In the genomic region with DNA sequence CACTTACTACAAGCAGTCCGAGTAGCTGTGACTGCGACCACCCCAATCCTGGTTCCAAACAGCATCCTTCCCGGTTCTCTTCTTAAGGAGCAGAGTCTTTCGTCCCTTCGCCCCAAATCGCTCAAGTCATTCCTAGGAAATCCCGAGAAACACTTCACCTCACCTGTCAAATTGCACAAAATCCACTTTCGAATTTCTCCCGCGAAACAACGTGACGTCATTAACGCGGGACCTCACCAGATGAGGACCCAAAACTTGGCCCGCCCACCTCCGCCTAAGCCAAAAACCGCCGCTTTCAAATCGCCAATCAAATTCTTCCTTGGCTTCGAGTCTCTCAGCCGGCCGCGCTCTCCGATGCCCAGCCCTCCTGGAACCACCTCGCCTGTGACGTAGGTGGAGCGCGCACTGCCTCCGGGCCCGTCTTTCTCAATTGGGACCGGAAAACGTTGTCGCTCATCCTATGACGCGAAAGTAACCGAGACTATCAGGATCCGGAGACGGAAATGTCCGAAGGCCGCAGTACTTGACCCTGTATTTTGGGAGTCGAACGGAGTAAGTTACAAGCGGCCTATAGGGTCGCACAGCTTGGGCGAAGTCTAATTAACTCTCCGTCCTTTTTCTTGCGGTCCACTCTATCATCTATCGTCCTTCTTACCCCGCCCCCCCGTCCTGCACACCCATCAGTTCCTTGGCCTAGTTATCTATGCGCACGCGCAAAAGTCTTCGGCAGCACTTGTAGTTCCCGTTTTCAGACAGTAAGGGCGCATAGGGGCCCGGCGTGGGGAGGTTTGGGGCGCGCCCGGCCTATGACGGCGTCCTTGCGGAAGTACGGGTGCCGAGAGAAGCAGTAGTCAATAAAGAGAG, we compare ENCODE assay signal across 1 cellular context.
TF ChIP-seq lines count a peak whose summit lies in the region.

Gene LARP7 (plus strand): TSS at position 456 of the 864 bp plus-strand sequence. CDS start 7,527 bp downstream, outside the sequence.
Gene ZGRF1 (minus strand): TSS at position 222 of the 864 bp plus-strand sequence. CDS start 3,733 bp downstream, outside the sequence.

TF ChIP-seq in HepG2, 621 proteins besides CTCF, POLR2A, EP300 and RAD21 (continued from another document and continues in another):
- TF ChIP-seq, protein P1, sequence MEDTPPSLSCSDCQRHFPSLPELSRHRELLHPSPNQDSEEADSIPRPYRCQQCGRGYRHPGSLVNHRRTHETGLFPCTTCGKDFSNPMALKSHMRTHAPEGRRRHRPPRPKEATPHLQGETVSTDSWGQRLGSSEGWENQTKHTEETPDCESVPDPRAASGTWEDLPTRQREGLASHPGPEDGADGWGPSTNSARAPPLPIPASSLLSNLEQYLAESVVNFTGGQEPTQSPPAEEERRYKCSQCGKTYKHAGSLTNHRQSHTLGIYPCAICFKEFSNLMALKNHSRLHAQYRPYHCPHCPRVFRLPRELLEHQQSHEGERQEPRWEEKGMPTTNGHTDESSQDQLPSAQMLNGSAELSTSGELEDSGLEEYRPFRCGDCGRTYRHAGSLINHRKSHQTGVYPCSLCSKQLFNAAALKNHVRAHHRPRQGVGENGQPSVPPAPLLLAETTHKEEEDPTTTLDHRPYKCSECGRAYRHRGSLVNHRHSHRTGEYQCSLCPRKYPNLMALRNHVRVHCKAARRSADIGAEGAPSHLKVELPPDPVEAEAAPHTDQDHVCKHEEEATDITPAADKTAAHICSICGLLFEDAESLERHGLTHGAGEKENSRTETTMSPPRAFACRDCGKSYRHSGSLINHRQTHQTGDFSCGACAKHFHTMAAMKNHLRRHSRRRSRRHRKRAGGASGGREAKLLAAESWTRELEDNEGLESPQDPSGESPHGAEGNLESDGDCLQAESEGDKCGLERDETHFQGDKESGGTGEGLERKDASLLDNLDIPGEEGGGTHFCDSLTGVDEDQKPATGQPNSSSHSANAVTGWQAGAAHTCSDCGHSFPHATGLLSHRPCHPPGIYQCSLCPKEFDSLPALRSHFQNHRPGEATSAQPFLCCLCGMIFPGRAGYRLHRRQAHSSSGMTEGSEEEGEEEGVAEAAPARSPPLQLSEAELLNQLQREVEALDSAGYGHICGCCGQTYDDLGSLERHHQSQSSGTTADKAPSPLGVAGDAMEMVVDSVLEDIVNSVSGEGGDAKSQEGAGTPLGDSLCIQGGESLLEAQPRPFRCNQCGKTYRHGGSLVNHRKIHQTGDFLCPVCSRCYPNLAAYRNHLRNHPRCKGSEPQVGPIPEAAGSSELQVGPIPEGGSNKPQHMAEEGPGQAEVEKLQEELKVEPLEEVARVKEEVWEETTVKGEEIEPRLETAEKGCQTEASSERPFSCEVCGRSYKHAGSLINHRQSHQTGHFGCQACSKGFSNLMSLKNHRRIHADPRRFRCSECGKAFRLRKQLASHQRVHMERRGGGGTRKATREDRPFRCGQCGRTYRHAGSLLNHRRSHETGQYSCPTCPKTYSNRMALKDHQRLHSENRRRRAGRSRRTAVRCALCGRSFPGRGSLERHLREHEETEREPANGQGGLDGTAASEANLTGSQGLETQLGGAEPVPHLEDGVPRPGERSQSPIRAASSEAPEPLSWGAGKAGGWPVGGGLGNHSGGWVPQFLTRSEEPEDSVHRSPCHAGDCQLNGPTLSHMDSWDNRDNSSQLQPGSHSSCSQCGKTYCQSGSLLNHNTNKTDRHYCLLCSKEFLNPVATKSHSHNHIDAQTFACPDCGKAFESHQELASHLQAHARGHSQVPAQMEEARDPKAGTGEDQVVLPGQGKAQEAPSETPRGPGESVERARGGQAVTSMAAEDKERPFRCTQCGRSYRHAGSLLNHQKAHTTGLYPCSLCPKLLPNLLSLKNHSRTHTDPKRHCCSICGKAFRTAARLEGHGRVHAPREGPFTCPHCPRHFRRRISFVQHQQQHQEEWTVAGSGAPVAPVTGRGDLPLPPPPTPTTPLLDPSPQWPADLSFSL (CRISPR knock-in tag; IDR thresholded peaks at IDR 0.05): no peak
- TF ChIP-seq ZNF761 (CRISPR knock-in tag; conservative IDR thresholded peaks at IDR 0.05) (0 out of 2 replicates have a peak, but pooled peaks have one; percentile 49), ZNF574 (CRISPR knock-in tag; IDR thresholded peaks at IDR 0.05) (peak; percentile 90), ZNF543 (CRISPR knock-in tag; IDR thresholded peaks at IDR 0.05) (no peak), GABPA (IDR thresholded peaks at IDR 0.05; ENCODE audit: low read depth, low read length) (peak; percentile 68), GABPA (CRISPR knock-in tag; IDR thresholded peaks at IDR 0.05; ENCODE audit: low read depth) (peak; percentile 94), ZNF547 (CRISPR knock-in tag; IDR thresholded peaks at IDR 0.05) (peak; percentile 45; the same call in 1 of the 2 replicates), ZNF10 (CRISPR knock-in tag; IDR thresholded peaks at IDR 0.05; ENCODE audit: borderline replicate concordance, low read depth) (no peak), ZNF235 (CRISPR knock-in tag; IDR thresholded peaks at IDR 0.05; ENCODE audit: borderline replicate concordance) (no peak), HMGXB3 (CRISPR knock-in tag; IDR thresholded peaks at IDR 0.05; ENCODE audit: borderline replicate concordance) (peak; percentile 93), HOMEZ (CRISPR knock-in tag; IDR thresholded peaks at IDR 0.05; ENCODE audit: low read depth) (peak; percentile 73), ATF4 (CRISPR knock-in tag; IDR thresholded peaks at IDR 0.05) (peak in 1 of 2 experiments; percentile 36; a peak in 1 of 4 replicates), MTA1 (CRISPR knock-in tag; IDR thresholded peaks at IDR 0.05; ENCODE audit: borderline replicate concordance) (no peak), ZNF546 (CRISPR knock-in tag; conservative IDR thresholded peaks at IDR 0.05) (no peak), MIER3 (CRISPR knock-in tag; IDR thresholded peaks at IDR 0.05; ENCODE audit: borderline replicate concordance) (peak; percentile 19)
- TF ChIP-seq, protein P2, sequence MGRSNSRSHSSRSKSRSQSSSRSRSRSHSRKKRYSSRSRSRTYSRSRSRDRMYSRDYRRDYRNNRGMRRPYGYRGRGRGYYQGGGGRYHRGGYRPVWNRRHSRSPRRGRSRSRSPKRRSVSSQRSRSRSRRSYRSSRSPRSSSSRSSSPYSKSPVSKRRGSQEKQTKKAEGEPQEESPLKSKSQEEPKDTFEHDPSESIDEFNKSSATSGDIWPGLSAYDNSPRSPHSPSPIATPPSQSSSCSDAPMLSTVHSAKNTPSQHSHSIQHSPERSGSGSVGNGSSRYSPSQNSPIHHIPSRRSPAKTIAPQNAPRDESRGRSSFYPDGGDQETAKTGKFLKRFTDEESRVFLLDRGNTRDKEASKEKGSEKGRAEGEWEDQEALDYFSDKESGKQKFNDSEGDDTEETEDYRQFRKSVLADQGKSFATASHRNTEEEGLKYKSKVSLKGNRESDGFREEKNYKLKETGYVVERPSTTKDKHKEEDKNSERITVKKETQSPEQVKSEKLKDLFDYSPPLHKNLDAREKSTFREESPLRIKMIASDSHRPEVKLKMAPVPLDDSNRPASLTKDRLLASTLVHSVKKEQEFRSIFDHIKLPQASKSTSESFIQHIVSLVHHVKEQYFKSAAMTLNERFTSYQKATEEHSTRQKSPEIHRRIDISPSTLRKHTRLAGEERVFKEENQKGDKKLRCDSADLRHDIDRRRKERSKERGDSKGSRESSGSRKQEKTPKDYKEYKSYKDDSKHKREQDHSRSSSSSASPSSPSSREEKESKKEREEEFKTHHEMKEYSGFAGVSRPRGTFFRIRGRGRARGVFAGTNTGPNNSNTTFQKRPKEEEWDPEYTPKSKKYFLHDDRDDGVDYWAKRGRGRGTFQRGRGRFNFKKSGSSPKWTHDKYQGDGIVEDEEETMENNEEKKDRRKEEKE (IDR thresholded peaks at IDR 0.05): no peak
- TF ChIP-seq, protein P3, sequence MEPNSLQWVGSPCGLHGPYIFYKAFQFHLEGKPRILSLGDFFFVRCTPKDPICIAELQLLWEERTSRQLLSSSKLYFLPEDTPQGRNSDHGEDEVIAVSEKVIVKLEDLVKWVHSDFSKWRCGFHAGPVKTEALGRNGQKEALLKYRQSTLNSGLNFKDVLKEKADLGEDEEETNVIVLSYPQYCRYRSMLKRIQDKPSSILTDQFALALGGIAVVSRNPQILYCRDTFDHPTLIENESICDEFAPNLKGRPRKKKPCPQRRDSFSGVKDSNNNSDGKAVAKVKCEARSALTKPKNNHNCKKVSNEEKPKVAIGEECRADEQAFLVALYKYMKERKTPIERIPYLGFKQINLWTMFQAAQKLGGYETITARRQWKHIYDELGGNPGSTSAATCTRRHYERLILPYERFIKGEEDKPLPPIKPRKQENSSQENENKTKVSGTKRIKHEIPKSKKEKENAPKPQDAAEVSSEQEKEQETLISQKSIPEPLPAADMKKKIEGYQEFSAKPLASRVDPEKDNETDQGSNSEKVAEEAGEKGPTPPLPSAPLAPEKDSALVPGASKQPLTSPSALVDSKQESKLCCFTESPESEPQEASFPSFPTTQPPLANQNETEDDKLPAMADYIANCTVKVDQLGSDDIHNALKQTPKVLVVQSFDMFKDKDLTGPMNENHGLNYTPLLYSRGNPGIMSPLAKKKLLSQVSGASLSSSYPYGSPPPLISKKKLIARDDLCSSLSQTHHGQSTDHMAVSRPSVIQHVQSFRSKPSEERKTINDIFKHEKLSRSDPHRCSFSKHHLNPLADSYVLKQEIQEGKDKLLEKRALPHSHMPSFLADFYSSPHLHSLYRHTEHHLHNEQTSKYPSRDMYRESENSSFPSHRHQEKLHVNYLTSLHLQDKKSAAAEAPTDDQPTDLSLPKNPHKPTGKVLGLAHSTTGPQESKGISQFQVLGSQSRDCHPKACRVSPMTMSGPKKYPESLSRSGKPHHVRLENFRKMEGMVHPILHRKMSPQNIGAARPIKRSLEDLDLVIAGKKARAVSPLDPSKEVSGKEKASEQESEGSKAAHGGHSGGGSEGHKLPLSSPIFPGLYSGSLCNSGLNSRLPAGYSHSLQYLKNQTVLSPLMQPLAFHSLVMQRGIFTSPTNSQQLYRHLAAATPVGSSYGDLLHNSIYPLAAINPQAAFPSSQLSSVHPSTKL (CRISPR knock-in tag; IDR thresholded peaks at IDR 0.05): peak; percentile 38; the same call in 1 of the 2 replicates
